24 cellular contexts compared by ENCODE assay signal in the genomic region with DNA sequence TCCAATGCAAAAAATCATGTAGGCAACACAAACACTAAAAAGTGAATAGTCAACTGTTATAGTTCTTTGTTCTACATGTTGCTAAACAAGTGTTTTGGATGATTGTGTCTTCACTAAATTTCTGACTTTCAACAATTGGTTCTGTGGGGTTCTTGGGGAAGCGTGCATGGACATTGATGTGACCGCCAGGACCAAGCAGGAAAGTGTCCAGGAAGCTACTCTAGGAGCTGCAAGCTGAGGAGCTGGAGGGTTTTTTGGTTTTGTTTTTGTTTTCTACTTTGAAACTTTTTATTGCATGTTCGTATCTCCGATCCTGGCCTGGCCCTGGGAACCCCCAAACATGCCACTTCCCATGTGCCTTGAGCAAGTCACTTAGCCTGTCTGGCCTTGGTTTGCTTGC. TPM values are rescaled to one million over a fixed set of nuclear protein-coding genes. Genes with fewer than 3 reads are reported as not detected.
"Had no signal": no experiment of that assay in that cellular context is flagged by ENCODE, and none has a peak within 500 bp of the region (broad histone marks: within the 10 kb centered on the region; RNA-seq: fewer than 3 reads in every experiment).

No MANE protein-coding gene starts in this region.

- H3K36me3 Mint-ChIP-seq: WTC11 had no signal

- H3K4me1 ChIP-seq: ascending aorta, pancreas, vagina had no signal

- H3K27ac ChIP-seq: ascending aorta, coronary artery, left lung, tibial artery, vagina had no signal

- H3K36me3 ChIP-seq: ascending aorta, left lung, pancreas, tibial artery, vagina had no signal

- H3K9me3 Mint-ChIP-seq: activated naive CD4-positive, alpha-beta T cell treated with anti-CD3 and anti-CD28 coated beads, Interleukin-2, amount 50 U/mL, for 24 hours; activated T-cell treated with anti-CD3 and anti-CD28 coated beads, Interleukin-2, amount 50 U/mL, for 4 hours had no signal

- H3K27ac Mint-ChIP-seq: activated CD8-positive, alpha-beta T cell treated with anti-CD3 and anti-CD28 coated beads, Interleukin-2, amount 10 ng/mL, durations not matched to agents 7 days and 5 days; activated naive CD4-positive, alpha-beta T cell treated with anti-CD3 and anti-CD28 coated beads, Interleukin-2, amount 50 U/mL, for 24 hours; T-helper 2 cell treated with Interferon-gamma antibody and Interleukin-4, amounts not matched to agents 5 μg/mL and 100 μg/mL, for 36 hours; WTC11 had no signal

- H3K4me3 ChIP-seq: ascending aorta, coronary artery, left lung, tibial artery, vagina had no signal

- H3K27me3 ChIP-seq: ascending aorta, left lung, pancreas, vagina had no signal

- DNase-seq: activated CD4-positive, alpha-beta T cell treated with anti-CD3 and anti-CD28 coated beads for 48 hours; activated CD8-positive, alpha-beta T cell treated with anti-CD3 and anti-CD28 coated beads, Interleukin-2, amount 10 ng/mL, durations not matched to agents 7 days and 5 days; activated effector memory CD4-positive, alpha-beta T cell treated with anti-CD3 and anti-CD28 coated beads, Interleukin-2, amount 50 U/mL, for 16 hours; activated T-cell treated with anti-CD3 and anti-CD28 coated beads, Interleukin-2, amount 50 U/mL, for 4 hours; head of caudate nucleus; kidney; midbrain; stimulated activated CD4-positive, alpha-beta T cell treated with anti-CD3 and anti-CD28 coated beads, Interleukin-12 subunit alpha, Interleukin-12 subunit beta, amount 100 ng/mL, for 4 hours; stimulated activated CD4-positive, alpha-beta T cell treated with anti-CD3 and anti-CD28 coated beads, Interleukin-1b, Interleukin-23, amount 100 ng/mL, for 48 hours; stimulated activated CD8-positive, alpha-beta memory T cell treated with anti-CD3 and anti-CD28 coated beads, Interleukin-4, amount 100 ng/mL, for 48 hours; stimulated activated naive CD4-positive, alpha-beta T cell treated with Interleukin-2 at 50 U/mL for 16 hours; substantia nigra; tibial artery had no signal

- H3K4me3 Mint-ChIP-seq: activated CD8-positive, alpha-beta T cell treated with anti-CD3 and anti-CD28 coated beads, Interleukin-2, amount 10 ng/mL, durations not matched to agents 7 days and 5 days; activated naive CD4-positive, alpha-beta T cell treated with anti-CD3 and anti-CD28 coated beads, Interleukin-2, amount 50 U/mL, for 24 hours; activated T-cell treated with anti-CD3 and anti-CD28 coated beads, Interleukin-2, amount 50 U/mL, for 4 hours; T-helper 2 cell treated with Interferon-gamma antibody and Interleukin-4, amounts not matched to agents 5 μg/mL and 100 μg/mL, for 36 hours; WTC11 had no signal

- ATAC-seq: activated CD8-positive, alpha-beta T cell treated with anti-CD3 and anti-CD28 coated beads, Interleukin-2, amount 10 ng/mL, durations not matched to agents 7 days and 5 days; activated T-cell treated with anti-CD3 and anti-CD28 coated beads, Interleukin-2, amount 50 U/mL, for 4 hours; left lung; pancreas; sciatic nerve; WTC11 had no signal

- H3K9me3 ChIP-seq: ascending aorta, left lung, pancreas, tibial artery, vagina had no signal

- H3K27me3 Mint-ChIP-seq: activated naive CD4-positive, alpha-beta T cell treated with anti-CD3 and anti-CD28 coated beads, Interleukin-2, amount 50 U/mL, for 24 hours had no signal

RNA-seq across cellular contexts. Expression of a gene that starts 8.0 kb away (rescaled TPM):
- total RNA-seq: ascending aorta, frontal cortex, lung microvascular endothelial cell, sciatic nerve had no signal

RNA-seq across cellular contexts. Expression of a gene that starts 15.9 kb away (rescaled TPM):
- total RNA-seq: frontal cortex, lung microvascular endothelial cell, WTC11 had no signal

RNA-seq across cellular contexts. Expression of a gene that starts 21.5 kb away (rescaled TPM):
- total RNA-seq: activated CD8-positive, alpha-beta T cell treated with anti-CD3 and anti-CD28 coated beads, Interleukin-2, amount 10 ng/mL, durations not matched to agents 7 days and 5 days; ascending aorta; frontal cortex; kidney; left lung; lung microvascular endothelial cell; sciatic nerve; vagina had no signal

RNA-seq across cellular contexts. Expression of a gene that starts 37.0 kb away (rescaled TPM):
- total RNA-seq: activated CD8-positive, alpha-beta T cell treated with anti-CD3 and anti-CD28 coated beads, Interleukin-2, amount 10 ng/mL, durations not matched to agents 7 days and 5 days; activated T-cell treated with anti-CD3 and anti-CD28 coated beads, Interleukin-2, amount 50 U/mL, for 4 hours; ascending aorta; frontal cortex; kidney; left lung; lung microvascular endothelial cell; sciatic nerve; vagina had no signal
